In genomic region chr4:57193164-57193810, GRCh38 we compare ENCODE assay signal across 27 cellular contexts.
"Had no signal": no experiment of that assay in that cellular context is flagged by ENCODE, and none has a peak within 500 bp of the region (broad histone marks: within the 10 kb centered on the region; RNA-seq: fewer than 3 reads in every experiment).

No MANE protein-coding gene starts in this region.

- H3K9me3 ChIP-seq: body of pancreas, left ventricle myocardium inferior, neutrophil, ovary, psoas muscle, suprapubic skin, upper lobe of left lung had no signal

- H3K27ac ChIP-seq: body of pancreas, foreskin keratinocyte, left ventricle myocardium inferior, neutrophil, ovary, psoas muscle, suprapubic skin, upper lobe of left lung, WERI-Rb-1 had no signal

- ATAC-seq: activated CD8-positive, alpha-beta T cell treated with anti-CD3 and anti-CD28 coated beads, Interleukin-2, amount 10 ng/mL, durations not matched to agents 7 days and 5 days; body of pancreas; naive thymus-derived CD8-positive, alpha-beta T cell; psoas muscle; SK-N-SH treated with all-trans-retinoic acid at 6 μM for 48 hours; stimulated activated effector memory CD8-positive, alpha-beta T cell treated with anti-CD3 and anti-CD28 coated beads, Interleukin-12 subunit alpha, Interleukin-12 subunit beta, amount 100 ng/mL, for 72 hours; stimulated activated naive CD8-positive, alpha-beta T cell treated with anti-CD3 and anti-CD28 coated beads, Interleukin-15, amount 100 ng/mL, for 72 hours had no signal

- H3K4me3 Mint-ChIP-seq: activated CD8-positive, alpha-beta T cell treated with anti-CD3 and anti-CD28 coated beads, Interleukin-2, amount 10 ng/mL, durations not matched to agents 7 days and 5 days; activated naive CD4-positive, alpha-beta T cell treated with anti-CD3 and anti-CD28 coated beads, Interleukin-2, amount 50 U/mL, for 24 hours; activated T-helper 1 cell treated with anti-CD3 and anti-CD28 coated beads, Interleukin-12 subunit alpha, Interleukin-12 subunit beta, Interleukin-2, Interleukin-4 antibody, amounts not matched to agents 30 ng/mL and 10 ng/mL and 1 ng/mL, durations not matched to agents 14 hours and 24 hours and 36 hours; dendritic cell treated with granulocyte-macrophage colony-stimulating factor and Interleukin-4, amounts not matched to agents 40 ng/mL and 50 ng/mL, for 4 days; immature natural killer cell; stimulated activated effector memory CD8-positive, alpha-beta T cell treated with anti-CD3 and anti-CD28 coated beads, Interleukin-12 subunit alpha, Interleukin-12 subunit beta, amount 100 ng/mL, for 72 hours; stimulated activated naive CD8-positive, alpha-beta T cell treated with anti-CD3 and anti-CD28 coated beads, Interleukin-15, amount 100 ng/mL, for 72 hours had no signal

- H3K4me1 Mint-ChIP-seq: activated naive CD4-positive, alpha-beta T cell treated with anti-CD3 and anti-CD28 coated beads, Interleukin-2, amount 50 U/mL, for 24 hours; immature natural killer cell; stimulated activated effector memory CD8-positive, alpha-beta T cell treated with anti-CD3 and anti-CD28 coated beads, Interleukin-12 subunit alpha, Interleukin-12 subunit beta, amount 100 ng/mL, for 72 hours; stimulated activated naive CD8-positive, alpha-beta T cell treated with anti-CD3 and anti-CD28 coated beads, Interleukin-15, amount 100 ng/mL, for 72 hours had no signal

- H3K4me1 ChIP-seq: body of pancreas, foreskin keratinocyte, left ventricle myocardium inferior, psoas muscle, suprapubic skin, upper lobe of left lung had no signal

- H3K9me3 Mint-ChIP-seq: activated naive CD4-positive, alpha-beta T cell treated with anti-CD3 and anti-CD28 coated beads, Interleukin-2, amount 50 U/mL, for 24 hours; activated T-helper 1 cell treated with anti-CD3 and anti-CD28 coated beads, Interleukin-12 subunit alpha, Interleukin-12 subunit beta, Interleukin-2, Interleukin-4 antibody, amounts not matched to agents 30 ng/mL and 10 ng/mL and 1 ng/mL, durations not matched to agents 14 hours and 24 hours and 36 hours; dendritic cell treated with granulocyte-macrophage colony-stimulating factor and Interleukin-4, amounts not matched to agents 40 ng/mL and 50 ng/mL, for 4 days; immature natural killer cell; stimulated activated effector memory CD8-positive, alpha-beta T cell treated with anti-CD3 and anti-CD28 coated beads, Interleukin-12 subunit alpha, Interleukin-12 subunit beta, amount 100 ng/mL, for 72 hours; stimulated activated naive CD8-positive, alpha-beta T cell treated with anti-CD3 and anti-CD28 coated beads, Interleukin-15, amount 100 ng/mL, for 72 hours had no signal

- H3K27me3 ChIP-seq: body of pancreas, foreskin keratinocyte, ovary, upper lobe of left lung had no signal

- H3K36me3 ChIP-seq: left ventricle myocardium inferior, neutrophil, ovary, suprapubic skin, upper lobe of left lung, WERI-Rb-1 had no signal

- H3K27ac Mint-ChIP-seq: activated CD8-positive, alpha-beta T cell treated with anti-CD3 and anti-CD28 coated beads, Interleukin-2, amount 10 ng/mL, durations not matched to agents 7 days and 5 days; activated naive CD4-positive, alpha-beta T cell treated with anti-CD3 and anti-CD28 coated beads, Interleukin-2, amount 50 U/mL, for 24 hours; activated T-helper 1 cell treated with anti-CD3 and anti-CD28 coated beads, Interleukin-12 subunit alpha, Interleukin-12 subunit beta, Interleukin-2, Interleukin-4 antibody, amounts not matched to agents 30 ng/mL and 10 ng/mL and 1 ng/mL, durations not matched to agents 14 hours and 24 hours and 36 hours; dendritic cell treated with granulocyte-macrophage colony-stimulating factor and Interleukin-4, amounts not matched to agents 40 ng/mL and 50 ng/mL, for 4 days; immature natural killer cell; stimulated activated effector memory CD8-positive, alpha-beta T cell treated with anti-CD3 and anti-CD28 coated beads, Interleukin-12 subunit alpha, Interleukin-12 subunit beta, amount 100 ng/mL, for 72 hours; stimulated activated naive CD8-positive, alpha-beta T cell treated with anti-CD3 and anti-CD28 coated beads, Interleukin-15, amount 100 ng/mL, for 72 hours had no signal

- H3K36me3 Mint-ChIP-seq: activated naive CD4-positive, alpha-beta T cell treated with anti-CD3 and anti-CD28 coated beads, Interleukin-2, amount 50 U/mL, for 24 hours; immature natural killer cell; stimulated activated effector memory CD8-positive, alpha-beta T cell treated with anti-CD3 and anti-CD28 coated beads, Interleukin-12 subunit alpha, Interleukin-12 subunit beta, amount 100 ng/mL, for 72 hours had no signal

- DNase-seq: activated CD4-positive, alpha-beta T cell treated with anti-CD3 and anti-CD28 coated beads for 1 hour; activated CD4-positive, alpha-beta T cell treated with anti-CD3 and anti-CD28 coated beads, Interleukin-2, amount 50 U/mL, for 1 hour; activated CD8-positive, alpha-beta T cell treated with anti-CD3 and anti-CD28 coated beads, Interleukin-2, amount 10 ng/mL, durations not matched to agents 7 days and 5 days; activated gamma-delta T cell treated with Interleukin-2 at 50 U/mL for 16 hours; body of pancreas; effector CD4-positive, alpha-beta T cell; erythroblast; foreskin keratinocyte; immature natural killer cell; kidney glomerular epithelial cell; left ventricle myocardium inferior; naive thymus-derived CD8-positive, alpha-beta T cell; ovary; psoas muscle; right cardiac atrium; small intestine; stimulated activated CD4-positive, alpha-beta T cell treated with anti-CD3 and anti-CD28 coated beads, Interleukin-2, amount 100 ng/mL, for 24 hours; stimulated activated naive CD8-positive, alpha-beta T cell treated with anti-CD3 and anti-CD28 coated beads, Interleukin-15, amount 100 ng/mL, for 72 hours; upper lobe of left lung; WERI-Rb-1 had no signal

- H3K4me3 ChIP-seq: body of pancreas, left ventricle myocardium inferior, ovary, psoas muscle, suprapubic skin, upper lobe of left lung had no signal
